11 cellular contexts compared by ENCODE assay signal in genomic region chr7:151062111-151062398, GRCh38. TPM values are rescaled to one million over a fixed set of nuclear protein-coding genes. Genes with fewer than 3 reads are reported as not detected.
DNase-seq lines count a peak whose midpoint lies in the region; ATAC-seq and TF ChIP-seq lines count a peak whose summit lies in the region.
"Had no signal": no experiment of that assay in that cellular context is flagged by ENCODE, and none has a peak within 500 bp of the region (broad histone marks: within the 10 kb centered on the region; RNA-seq: fewer than 3 reads in every experiment).

No MANE protein-coding gene starts in this region.

- peaks cover 51% of the 10 kb centered on the region for H3K36me3 ChIP-seq in BLaER1
- H3K36me3 ChIP-seq in HUES64 (ENCODE audit: insufficient read depth, low read length): peaks cover 26% of the 10 kb centered on the region

- ATAC-seq in GM21447 (IDR thresholded peaks at IDR 0.05; ENCODE audit: unreplicated experiment) (no peak), GM21576 (IDR thresholded peaks at IDR 0.05; ENCODE audit: unreplicated experiment) (no peak)

- WGBS in HUES64: 10% methylated on average over 11 of the region's 11 CpGs

- peak overlapping the region; percentile 85 for H3K4me3 Mint-ChIP-seq in endothelial cell (ENCODE audit: unreplicated experiment)
- H3K4me3 Mint-ChIP-seq in progenitor cell of endocrine pancreas (ENCODE audit: low read depth): peak overlapping the region; percentile 84

- H3K4me3 ChIP-seq in BLaER1: no peak overlapping the region
- H3K4me3 ChIP-seq in HUES64 (ENCODE audit: low read length): peak overlapping the region; percentile 39

- H3K27me3 ChIP-seq in BLaER1 (no peaks in the 10 kb centered on the region), HUES64 (ENCODE audit: insufficient read depth, low read length) (peaks cover 17% of the 10 kb centered on the region; the same call in 1 of the 2 replicates)

- H3K9me3 Mint-ChIP-seq in endothelial cell (ENCODE audit: unreplicated experiment) (no peaks in the 10 kb centered on the region), progenitor cell of endocrine pancreas (ENCODE audit: low read depth) (no peaks in the 10 kb centered on the region)
- H3K9me3 Mint-ChIP-seq: immature natural killer cell had no signal

- peaks cover 59% of the 10 kb centered on the region for H4K20me1 ChIP-seq in BLaER1

- H3K36me3 Mint-ChIP-seq in endothelial cell (ENCODE audit: low read depth, unreplicated experiment): peaks cover 8% of the 10 kb centered on the region
- peaks cover 5% of the 10 kb centered on the region for H3K36me3 Mint-ChIP-seq in progenitor cell of endocrine pancreas (ENCODE audit: insufficient read depth)

- no peak overlapping the region for H3K27ac Mint-ChIP-seq in endothelial cell (ENCODE audit: unreplicated experiment)
- H3K27ac Mint-ChIP-seq in progenitor cell of endocrine pancreas: no peak overlapping the region

- H3K27me3 Mint-ChIP-seq in endothelial cell (ENCODE audit: unreplicated experiment) (peaks cover 10% of the 10 kb centered on the region), progenitor cell of endocrine pancreas (no peaks in the 10 kb centered on the region)

- H3K9me3 ChIP-seq in BLaER1 (no peaks in the 10 kb centered on the region), HUES64 (ENCODE audit: insufficient read depth, low read depth, low read length) (no peaks in the 10 kb centered on the region)

- H3K4me1 Mint-ChIP-seq in endothelial cell (ENCODE audit: unreplicated experiment): peaks cover 25% of the 10 kb centered on the region
- H3K4me1 Mint-ChIP-seq in progenitor cell of endocrine pancreas (ENCODE audit: low read depth): peaks cover 31% of the 10 kb centered on the region

- H3K4me2 ChIP-seq in BLaER1: peak overlapping the region; percentile 96

- H3K27ac ChIP-seq in BLaER1 (peak overlapping the region; percentile 84; the same call in 1 of the 2 replicates), HUES64 (ENCODE audit: low read depth, low read length) (no peak overlapping the region; the same call in 1 of the 2 replicates)

- H3K9ac ChIP-seq in BLaER1 (peak overlapping the region; percentile 87; the same call in 1 of the 2 replicates), HUES64 (ENCODE audit: low read depth, low read length) (peak overlapping the region; percentile 2; the same call in 1 of the 2 replicates)

- H3K4me1 ChIP-seq in BLaER1: peaks cover 38% of the 10 kb centered on the region
- H3K4me1 ChIP-seq in HUES64 (ENCODE audit: insufficient read depth, low read length): peaks cover 30% of the 10 kb centered on the region

- TF ChIP-seq CTCF in endothelial cell (IDR thresholded peaks at IDR 0.05; ENCODE audit: unreplicated experiment) (no peak), progenitor cell of endocrine pancreas (IDR thresholded peaks at IDR 0.05; ENCODE audit: unreplicated experiment) (no peak)

- DNase-seq in endothelial cell (ENCODE audit: low spot score) (no peak), progenitor cell of endocrine pancreas (ENCODE audit: low spot score, unreplicated experiment) (no peak), AG08396 (ENCODE audit: low spot score) (no peak), NCI-H2107 treated with DMSO at 0.1 percent for 48 hours (lab: John Stamatoyannopoulos, UW; ENCODE audit: unreplicated experiment) (no peak)
- DNase-seq: immature natural killer cell, NCI-H2081 treated with DMSO at 0.1 percent for 48 hours had no signal

RNA-seq across cellular contexts. Expression of gene SLC4A2, which starts 2.7 kb away (rescaled TPM):
- polyA plus RNA-seq in HUES64 (2013, experiment 1 of 2): 57.5 TPM
- 49.5 TPM for polyA plus RNA-seq in HUES64 (2013, experiment 2 of 2)
- total RNA-seq in endothelial cell (ENCODE audit: unreplicated experiment): 115 TPM
- total RNA-seq in progenitor cell of endocrine pancreas: 208 and 213 TPM in 2 replicates

RNA-seq across cellular contexts. Expression of gene CDK5, which starts 4.4 kb away (rescaled TPM):
- polyA plus RNA-seq in HUES64 (2013, experiment 1 of 2): 17.2 TPM
- polyA plus RNA-seq in HUES64 (2013, experiment 2 of 2): 18.1 TPM
- total RNA-seq in endothelial cell (ENCODE audit: unreplicated experiment) (26.7 TPM), progenitor cell of endocrine pancreas (22.6 and 24.9 TPM in 2 replicates)

RNA-seq across cellular contexts. Expression of gene ASIC3, which starts 13.7 kb away (rescaled TPM):
- 0.75 TPM for polyA plus RNA-seq in HUES64 (2013, experiment 1 of 2)
- polyA plus RNA-seq in HUES64 (2013, experiment 2 of 2): 1.0 TPM
- total RNA-seq in endothelial cell (ENCODE audit: unreplicated experiment): 3.4 TPM
- total RNA-seq in progenitor cell of endocrine pancreas: 3.5 and 5.1 TPM in 2 replicates
- total RNA-seq: skeletal muscle tissue had no signal
- polyA plus RNA-seq: immature natural killer cell had no signal

RNA-seq across cellular contexts. Expression of gene FASTK, which starts 18.6 kb away (rescaled TPM):
- polyA plus RNA-seq in HUES64 (2013, experiment 1 of 2): 39.7 TPM
- polyA plus RNA-seq in HUES64 (2013, experiment 2 of 2): 35.6 TPM
- total RNA-seq in endothelial cell (ENCODE audit: unreplicated experiment): 68.0 TPM
- total RNA-seq in progenitor cell of endocrine pancreas: 75.0 and 81.9 TPM in 2 replicates

RNA-seq across cellular contexts. Expression of gene TMUB1, which starts 21.2 kb away (rescaled TPM):
- polyA plus RNA-seq in HUES64 (2013, experiment 1 of 2): 34.7 TPM
- 37.9 TPM for polyA plus RNA-seq in HUES64 (2013, experiment 2 of 2)
- 40.8 TPM for total RNA-seq in endothelial cell (ENCODE audit: unreplicated experiment)
- 40.4 and 48.6 TPM in 2 replicates for total RNA-seq in progenitor cell of endocrine pancreas
